11 cellular contexts compared by ENCODE assay signal in the genomic region with DNA sequence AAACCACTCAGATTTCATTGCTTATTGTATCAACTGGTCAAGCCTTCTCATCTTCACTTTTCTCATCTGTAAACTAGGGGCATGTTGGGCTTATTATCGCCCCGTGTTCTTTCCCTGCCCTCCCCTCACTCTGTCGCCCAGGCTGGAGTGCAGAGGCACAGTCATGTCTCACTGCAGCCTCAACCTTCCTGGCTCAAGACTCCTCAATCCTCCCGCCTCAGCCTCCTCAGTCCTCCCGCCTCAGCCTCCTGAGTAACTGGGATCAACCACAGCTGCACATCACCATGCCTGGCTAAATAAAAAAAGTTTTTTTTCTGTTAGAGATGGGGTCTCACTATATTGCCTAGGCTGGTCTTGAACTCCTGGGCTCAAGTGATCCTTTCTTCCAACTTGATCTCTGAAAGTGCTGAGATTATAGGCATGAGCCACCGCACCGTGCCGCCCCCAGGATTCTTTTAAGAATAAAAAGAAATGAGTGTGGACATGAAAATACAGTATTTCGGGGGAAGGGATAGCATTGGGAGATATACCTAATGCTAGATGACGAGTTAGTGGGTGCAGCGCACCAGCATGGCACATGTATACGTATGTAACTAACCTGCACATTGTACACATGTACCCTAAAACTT. TPM values are rescaled to one million over a fixed set of nuclear protein-coding genes. Genes with fewer than 3 reads are reported as not detected.
A peak's percentile ranks its signal among the peaks of the same experiment; 100 is the strongest.
DNase-seq lines count a peak whose midpoint lies in the region; ATAC-seq and TF ChIP-seq lines count a peak whose summit lies in the region.
"Had no signal": no experiment of that assay in that cellular context is flagged by ENCODE, and none has a peak within 500 bp of the region (broad histone marks: within the 10 kb centered on the region; RNA-seq: fewer than 3 reads in every experiment).

No MANE protein-coding gene starts in this region.

- no peak for DNase-seq in T-helper 1 cell
- DNase-seq in activated CD8-positive, alpha-beta T cell treated with anti-CD3 and anti-CD28 coated beads for 36 hours, result no peak
- no peak for DNase-seq in hepatocyte (ENCODE audit: low spot score)
- DNase-seq in NCI-H2227 treated with DMSO at 0.1 percent for 48 hours (lab: John Stamatoyannopoulos, UW), result no peak
- no peak for DNase-seq in ecto neural progenitor cell (ENCODE audit: low spot score)
- no peak for DNase-seq in GDM1 (lab: John Stamatoyannopoulos, UW)
- DNase-seq: NCI-H1436; stimulated activated naive CD4-positive, alpha-beta T cell treated with Interleukin-2 at 50 U/mL for 16 hours had no signal

- H4K20me1 ChIP-seq in hepatocyte (ENCODE audit: insufficient read depth, poor library complexity, severe bottlenecking), result peaks cover 62% of the 10 kb centered on the region

- intact Hi-C loops in activated CD8-positive, alpha-beta T cell treated with anti-CD3 and anti-CD28 coated beads for 36 hours (cut with micrococcal nuclease), result no loop called here

- no peaks in the 10 kb centered on the region for H3K9me3 Mint-ChIP-seq in T-helper 1 cell treated with Interleukin-12 subunit alpha and Interleukin-12 subunit beta and Interleukin-4 antibody, amounts not matched to agents 30 μg/mL and 1 μg/mL, for 36 hours
- no peaks in the 10 kb centered on the region for H3K9me3 Mint-ChIP-seq in activated CD8-positive, alpha-beta T cell treated with anti-CD3 and anti-CD28 coated beads for 36 hours
- H3K9me3 Mint-ChIP-seq in stimulated activated memory B cell treated with anti-CD40 and anti-IgM and Interleukin-4, amounts not matched to agents 10 μg/mL and 1 μg/mL and 100 μg/mL, for 72 hours, result no peaks in the 10 kb centered on the region

- no peaks in the 10 kb centered on the region for H3K36me3 ChIP-seq in hepatocyte (replicated peaks; ENCODE audit: insufficient read depth, low read depth)

- H3K9me2 ChIP-seq in hepatocyte (replicated peaks; ENCODE audit: insufficient read depth), result no peaks in the 10 kb centered on the region

- H3K4me3 Mint-ChIP-seq in T-helper 1 cell treated with Interleukin-12 subunit alpha and Interleukin-12 subunit beta and Interleukin-4 antibody, amounts not matched to agents 30 μg/mL and 1 μg/mL, for 36 hours, result peak overlapping the region; percentile 94
- H3K4me3 Mint-ChIP-seq in activated CD8-positive, alpha-beta T cell treated with anti-CD3 and anti-CD28 coated beads for 36 hours, result peak overlapping the region; percentile 97
- H3K4me3 Mint-ChIP-seq in stimulated activated memory B cell treated with anti-CD40 and anti-IgM and Interleukin-4, amounts not matched to agents 10 μg/mL and 1 μg/mL and 100 μg/mL, for 72 hours, result peak overlapping the region; percentile 90

- peaks cover 36% of the 10 kb centered on the region for H3K36me3 Mint-ChIP-seq in T-helper 1 cell treated with Interleukin-12 subunit alpha and Interleukin-12 subunit beta and Interleukin-4 antibody, amounts not matched to agents 30 μg/mL and 1 μg/mL, for 36 hours (ENCODE audit: low read depth)
- H3K36me3 Mint-ChIP-seq in activated CD8-positive, alpha-beta T cell treated with anti-CD3 and anti-CD28 coated beads for 36 hours (ENCODE audit: low read depth), result peaks cover 56% of the 10 kb centered on the region
- peaks cover 32% of the 10 kb centered on the region for H3K36me3 Mint-ChIP-seq in stimulated activated memory B cell treated with anti-CD40 and anti-IgM and Interleukin-4, amounts not matched to agents 10 μg/mL and 1 μg/mL and 100 μg/mL, for 72 hours

- POLR2A ChIA-PET in activated CD8-positive, alpha-beta T cell treated with anti-CD3 and anti-CD28 coated beads for 36 hours (lab: Charles Lee), result interaction anchor here (0.7 to 1.1 kb wide), 3 partner anchors 9 to 59 kb away, joined by 3 to 4 read pairs (median 3); no protein-coding TSS in a partner anchor

- peak overlapping the region; percentile 94 for H3K4me2 ChIP-seq in hepatocyte

- no peaks in the 10 kb centered on the region for H3K27me3 Mint-ChIP-seq in T-helper 1 cell treated with Interleukin-12 subunit alpha and Interleukin-12 subunit beta and Interleukin-4 antibody, amounts not matched to agents 30 μg/mL and 1 μg/mL, for 36 hours (ENCODE audit: low read depth)
- no peaks in the 10 kb centered on the region for H3K27me3 Mint-ChIP-seq in activated CD8-positive, alpha-beta T cell treated with anti-CD3 and anti-CD28 coated beads for 36 hours
- H3K27me3 Mint-ChIP-seq in stimulated activated memory B cell treated with anti-CD40 and anti-IgM and Interleukin-4, amounts not matched to agents 10 μg/mL and 1 μg/mL and 100 μg/mL, for 72 hours, result no peaks in the 10 kb centered on the region

- CTCF ChIA-PET in activated CD8-positive, alpha-beta T cell treated with anti-CD3 and anti-CD28 coated beads for 36 hours (lab: Charles Lee), result no interaction called here

- no peak for TF ChIP-seq CTCF in activated CD8-positive, alpha-beta T cell treated with anti-CD3 and anti-CD28 coated beads for 36 hours (IDR thresholded peaks at IDR 0.05)
- TF ChIP-seq CTCF in hepatocyte (IDR thresholded peaks at IDR 0.05; ENCODE audit: poor library complexity), result no peak

- H2AFZ ChIP-seq in hepatocyte, result no peak overlapping the region

- H3K79me2 ChIP-seq in hepatocyte, result peaks cover 64% of the 10 kb centered on the region

- H3K27me3 ChIP-seq in hepatocyte, result no peaks in the 10 kb centered on the region

- H3K27ac ChIP-seq in hepatocyte, result peak overlapping the region; percentile 89

- ATAC-seq in activated CD8-positive, alpha-beta T cell treated with anti-CD3 and anti-CD28 coated beads for 36 hours, result no peak
- ATAC-seq in stimulated activated memory B cell treated with anti-CD40 and anti-IgM and Interleukin-4, amounts not matched to agents 10 μg/mL and 1 μg/mL and 100 μg/mL, for 72 hours, result no peak

- H3K4me1 Mint-ChIP-seq in T-helper 1 cell treated with Interleukin-12 subunit alpha and Interleukin-12 subunit beta and Interleukin-4 antibody, amounts not matched to agents 30 μg/mL and 1 μg/mL, for 36 hours (ENCODE audit: low read depth), result peaks cover 38% of the 10 kb centered on the region
- H3K4me1 Mint-ChIP-seq in activated CD8-positive, alpha-beta T cell treated with anti-CD3 and anti-CD28 coated beads for 36 hours (ENCODE audit: low read depth), result peaks cover 60% of the 10 kb centered on the region
- peaks cover 74% of the 10 kb centered on the region for H3K4me1 Mint-ChIP-seq in stimulated activated memory B cell treated with anti-CD40 and anti-IgM and Interleukin-4, amounts not matched to agents 10 μg/mL and 1 μg/mL and 100 μg/mL, for 72 hours

- peak overlapping the region; percentile 73 for H3K27ac Mint-ChIP-seq in T-helper 1 cell treated with Interleukin-12 subunit alpha and Interleukin-12 subunit beta and Interleukin-4 antibody, amounts not matched to agents 30 μg/mL and 1 μg/mL, for 36 hours
- peak overlapping the region; percentile 54 for H3K27ac Mint-ChIP-seq in activated CD8-positive, alpha-beta T cell treated with anti-CD3 and anti-CD28 coated beads for 36 hours
- peak overlapping the region; percentile 86 for H3K27ac Mint-ChIP-seq in stimulated activated memory B cell treated with anti-CD40 and anti-IgM and Interleukin-4, amounts not matched to agents 10 μg/mL and 1 μg/mL and 100 μg/mL, for 72 hours

- WGBS in hepatocyte (ENCODE audit: low lambda C conversion rate, missing lambda C conversion rate), result 76% methylated on average over 12 of the region's 12 CpGs

- H3K4me3 ChIP-seq in hepatocyte, result peak overlapping the region; percentile 43

- peaks cover 26% of the 10 kb centered on the region for H3K4me1 ChIP-seq in hepatocyte (ENCODE audit: insufficient read depth)

- no peaks in the 10 kb centered on the region for H3K9me3 ChIP-seq in hepatocyte (ENCODE audit: low read depth)

RNA-seq across cellular contexts. Expression of a gene that starts 2.0 kb away (rescaled TPM):
- total RNA-seq in activated CD8-positive, alpha-beta T cell treated with anti-CD3 and anti-CD28 coated beads for 36 hours, result 10 to 100 TPM; 26.1 to 26.6 TPM
- total RNA-seq in hepatocyte, result 14.2 and 15.9 TPM in 2 replicates
- 7.5 and 8.8 TPM in 2 replicates for polyA plus RNA-seq in hepatocyte

RNA-seq across cellular contexts. Expression of a gene that starts 35.9 kb away (rescaled TPM):
- 100 to 1,000 TPM; 431 to 444 TPM for total RNA-seq in activated CD8-positive, alpha-beta T cell treated with anti-CD3 and anti-CD28 coated beads for 36 hours
- 701 and 705 TPM in 2 replicates for total RNA-seq in hepatocyte
- 329 and 369 TPM in 2 replicates for polyA plus RNA-seq in hepatocyte

RNA-seq across cellular contexts. Expression of a gene that starts 53.8 kb away (rescaled TPM):
- 1 to 10 TPM in 1 of 2 experiments, under 1 TPM in 1; 0.47 to 1.2 TPM for total RNA-seq in activated CD8-positive, alpha-beta T cell treated with anti-CD3 and anti-CD28 coated beads for 36 hours
- not detected in 2 replicates for total RNA-seq in hepatocyte
- polyA plus RNA-seq in hepatocyte, result not detected in 2 replicates
- total RNA-seq: A172 had no signal

RNA-seq across cellular contexts. Expression of a gene that starts 59.1 kb away (rescaled TPM):
- total RNA-seq in activated CD8-positive, alpha-beta T cell treated with anti-CD3 and anti-CD28 coated beads for 36 hours, result 1 to 10 TPM in 1 of 2 experiments, not detected in 1; 1.3 TPM
- total RNA-seq in hepatocyte, result 0.72 TPM in 1 of 2 replicates, not detected in the other
- polyA plus RNA-seq in hepatocyte, result 3.7 and 6.5 TPM in 2 replicates
